ENCODE assay signal across 8 cellular contexts in genomic region chr15:56805466-56806146, GRCh38.
DNase-seq lines count a peak whose midpoint lies in the region; ATAC-seq, FAIRE-seq and TF ChIP-seq lines count a peak whose summit lies in the region.

No MANE protein-coding gene starts in this region.

- no peaks in the 10 kb centered on the region for H3K27me3 ChIP-seq in left lung

- ATAC-seq in left lung, result peak; percentile 75

- H3K36me3 ChIP-seq in left lung, result no peaks in the 10 kb centered on the region

- no peak overlapping the region for H3K27ac ChIP-seq in left lung

- intact Hi-C loops in left lung (cut with DNase I), result no loop called here

- H3K4me3 ChIP-seq in astrocyte of the spinal cord (ENCODE audit: low read depth, low read length) (peak overlapping the region; percentile 14), left lung (no peak overlapping the region)

- in situ Hi-C loops in astrocyte of the spinal cord (cut with HindIII; ENCODE audit: low sequenced_read_pairs), result no loop called here

- H3K4me1 ChIP-seq in left lung, result no peaks in the 10 kb centered on the region

- TF ChIP-seq POLR2A in GM12891 (IDR thresholded peaks at IDR 0.05; ENCODE audit: low read depth, low read length), result no peak

- DNase-seq in GM10266 (ENCODE audit: extremely low spot score) (peak; percentile 23), HTR-8/SVneo (ENCODE audit: insufficient read length, low spot score) (peak; percentile 55), astrocyte of the spinal cord (ENCODE audit: low read depth, low spot score) (peak; percentile 87), left lung (no peak), KG1 (lab: John Stamatoyannopoulos, UW) (no peak), GM12891 (ENCODE audit: insufficient read length, low spot score) (no peak), T-helper 9 cell (no peak), NCI-H146 (lab: John Stamatoyannopoulos, UW) (no peak)

- TF ChIP-seq CTCF in GM10266 (IDR thresholded peaks at IDR 0.05; ENCODE audit: control insufficient read depth, insufficient read depth, low read depth, missing control alignments) (no peak), astrocyte of the spinal cord (IDR thresholded peaks at IDR 0.05; ENCODE audit: low read depth, low read length) (no peak), left lung (IDR thresholded peaks at IDR 0.05) (no peak)

- no peak for FAIRE-seq in HTR-8/SVneo (lab: Jason Lieb, UNC)
- no peak for FAIRE-seq in GM12891 (lab: Jason Lieb, UNC)

- H3K9me3 ChIP-seq in left lung, result peaks cover 5 to 23% of the 10 kb centered on the region in 2 donors

TF ChIP-seq in GM12891, 5 proteins besides CTCF, POLR2A, EP300 and RAD21:
- no peak for TF ChIP-seq PAX5 (IDR thresholded peaks at IDR 0.05; ENCODE audit: insufficient read depth, low read length, severe bottlenecking)
- no peak for TF ChIP-seq POLR2AphosphoS5 (IDR thresholded peaks at IDR 0.05; ENCODE audit: low read depth, low read length)
- no peak for TF ChIP-seq POU2F2 (IDR thresholded peaks at IDR 0.05; ENCODE audit: low read depth, low read length)
- TF ChIP-seq SPI1 (IDR thresholded peaks at IDR 0.05; ENCODE audit: low read depth, low read length), result no peak
- TF ChIP-seq TAF1 (IDR thresholded peaks at IDR 0.05; ENCODE audit: low read depth, low read length), result no peak

Comparison
In these comparisons a context has a peak if more than half of its experiments do, and no peak if none do; other contexts are left out.
1. DNase-seq: peak in GM10266 (single experiment), HTR-8/SVneo (single experiment) and astrocyte of the spinal cord (single experiment); none in left lung (0 of 2), KG1 (single experiment), GM12891 (single experiment), T-helper 9 cell (single experiment) and NCI-H146 (single experiment).